In the genomic region with DNA sequence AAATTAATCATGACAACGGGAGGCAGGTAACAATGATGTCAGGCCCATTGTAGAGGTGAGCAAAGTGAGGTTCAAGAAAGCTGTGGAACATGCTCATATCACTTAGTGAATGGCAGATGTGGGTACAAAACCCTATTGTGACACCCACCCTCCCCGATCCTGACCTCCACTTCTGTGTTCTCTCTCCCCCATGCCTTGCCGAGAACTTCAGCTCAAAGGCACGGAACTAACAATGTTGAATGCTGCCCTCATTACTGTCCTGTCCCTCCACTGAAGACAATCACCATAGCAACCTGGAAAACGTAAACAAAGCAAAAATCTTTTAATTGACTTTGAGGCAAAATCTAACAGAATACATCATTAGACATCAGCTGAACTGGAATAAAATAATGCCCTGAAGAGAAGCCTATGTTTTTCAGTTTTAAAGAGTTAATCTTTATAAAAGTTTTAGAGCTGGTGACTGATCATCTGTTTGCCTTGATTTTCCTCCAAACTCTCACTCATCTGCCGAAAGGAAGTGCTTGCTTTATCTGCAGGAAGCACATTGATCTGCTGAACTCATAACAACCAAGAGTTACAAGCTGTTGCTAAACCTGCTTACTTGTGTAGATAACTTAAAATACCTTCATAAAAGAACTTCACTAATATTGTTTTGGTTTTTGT, we compare ENCODE assay signal across 9 cellular contexts.
DNase-seq lines count a peak whose midpoint lies in the region; TF ChIP-seq lines count a peak whose summit lies in the region.
"Had no signal": no experiment of that assay in that cellular context is flagged by ENCODE, and none has a peak within 500 bp of the region (broad histone marks: within the 10 kb centered on the region; RNA-seq: fewer than 3 reads in every experiment).

No MANE protein-coding gene starts in this region.

- POLR2A ChIA-PET in AG04450 (lab: Yijun Ruan, JAX) = interaction anchor here (1.0 to 2.0 kb wide), 3 partner anchors 9 to 234 kb away, joined by 3 to 9 read pairs (median 4); no protein-coding TSS in a partner anchor

- H3K27me3 ChIP-seq in AG04450 (ENCODE audit: control insufficient read depth, insufficient read depth, low read length) = no peaks in the 10 kb centered on the region
- H3K27me3 ChIP-seq in H7 (ENCODE audit: control insufficient read depth, insufficient read depth, low read length) = no peaks in the 10 kb centered on the region

- H3K9me3 ChIP-seq in AG04450 (ENCODE audit: control insufficient read depth, insufficient read depth, low read length) = no peaks in the 10 kb centered on the region

- in situ Hi-C loops in ACHN (cut with HindIII; ENCODE audit: low pct_ligation_motif_present, low pct_unique_long_range_greater_than_20kb, low sequenced_read_pairs) = no loop called here

- TF ChIP-seq CTCF in AG04450 (IDR thresholded peaks at IDR 0.05; ENCODE audit: low read depth, low read length) = no peak

- no peak for DNase-seq in AG04450 (ENCODE audit: low read depth, low spot score)
- peak; percentile 80 for DNase-seq in M059J (ENCODE audit: low read depth)
- peak; percentile 13 for DNase-seq in central memory CD4-positive, alpha-beta T cell
- peak; percentile 98 to 99 for DNase-seq in lung microvascular endothelial cell (ENCODE audit: low read depth in 2 of 2)
- no peak for DNase-seq in ACHN
- DNase-seq in NCI-H1048 (lab: John Stamatoyannopoulos, UW) = no peak
- no peak for DNase-seq in H7
- DNase-seq in HK-2 (ENCODE audit: unreplicated experiment) = no peak
- DNase-seq: DMS79 treated with DMSO at 0.1 percent for 48 hours had no signal

- no peak overlapping the region for H3K4me3 ChIP-seq in AG04450 (ENCODE audit: low read depth, low read length)
- H3K4me3 ChIP-seq in H7 (ENCODE audit: insufficient read depth, low read depth, low read length) = no peak overlapping the region

- CTCF ChIA-PET in AG04450 (lab: Charles Lee) = interaction anchor here (0.6 kb wide), 1 partner anchor 127 kb away, joined by 5 read pairs; no protein-coding TSS in a partner anchor

- no peaks in the 10 kb centered on the region for H3K36me3 ChIP-seq in H7 (replicated peaks; ENCODE audit: control insufficient read depth, insufficient read depth, low read length)

- peak overlapping the region; percentile 58 for H3K27ac ChIP-seq in AG04450 (ENCODE audit: low read depth, low read length)

Comparison
In these comparisons a context has a peak if more than half of its experiments do, and no peak if none do; other contexts are left out.
1. DNase-seq: peak in M059J (single experiment), central memory CD4-positive, alpha-beta T cell (single experiment) and lung microvascular endothelial cell (2 of 2); none in AG04450 (single experiment), ACHN (single experiment), NCI-H1048 (single experiment), H7 (single experiment) and HK-2 (single experiment).